ENCODE assay signal across 1 cellular context in the genomic region with DNA sequence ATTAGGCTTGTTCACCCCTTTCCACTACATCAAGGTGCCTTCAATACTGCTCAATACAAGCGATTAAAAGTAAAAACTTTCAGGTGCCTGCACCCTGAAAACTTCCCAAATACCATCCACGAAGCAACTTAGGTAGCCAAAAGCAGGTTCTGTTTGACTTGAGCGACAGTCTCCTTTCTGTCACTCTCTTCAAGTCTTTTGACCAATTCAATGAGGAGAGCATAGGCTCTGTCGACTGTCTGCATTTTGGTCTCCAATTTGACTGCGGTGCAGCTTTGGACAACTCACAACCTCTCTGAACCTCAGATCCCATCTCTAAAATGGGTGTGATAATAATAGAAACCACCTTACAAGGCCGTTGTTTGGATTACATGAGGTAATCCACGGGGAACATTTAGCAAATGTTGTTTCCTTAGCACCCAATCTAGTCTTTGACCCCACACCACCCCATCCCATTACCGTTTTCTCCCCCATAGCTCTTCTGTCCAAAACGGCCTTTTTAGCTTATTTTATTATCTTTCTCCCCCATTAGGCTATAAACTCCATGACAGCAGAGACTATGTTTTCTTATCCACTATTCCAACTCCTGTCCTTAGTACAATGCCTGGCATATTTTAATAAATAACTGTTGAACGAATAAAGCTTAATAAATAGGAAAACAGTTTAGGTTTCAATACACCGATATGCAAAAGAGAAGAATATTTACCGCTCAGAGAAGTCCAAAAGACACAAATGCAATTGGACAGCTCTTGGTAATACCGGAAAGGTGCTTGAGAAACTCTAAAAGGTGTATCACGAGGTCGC.
TF ChIP-seq lines count a peak whose summit lies in the region.

No MANE protein-coding gene starts in this region.

TF ChIP-seq in K562, 482 proteins besides CTCF, POLR2A, EP300 and RAD21 (continues in another document):
- TF ChIP-seq ZNF124 (CRISPR knock-in tag; IDR thresholded peaks at IDR 0.05) = no peak
- TF ChIP-seq CTBP1 (IDR thresholded peaks at IDR 0.05; ENCODE audit: borderline replicate concordance) = no peak
- TF ChIP-seq, protein P1, sequence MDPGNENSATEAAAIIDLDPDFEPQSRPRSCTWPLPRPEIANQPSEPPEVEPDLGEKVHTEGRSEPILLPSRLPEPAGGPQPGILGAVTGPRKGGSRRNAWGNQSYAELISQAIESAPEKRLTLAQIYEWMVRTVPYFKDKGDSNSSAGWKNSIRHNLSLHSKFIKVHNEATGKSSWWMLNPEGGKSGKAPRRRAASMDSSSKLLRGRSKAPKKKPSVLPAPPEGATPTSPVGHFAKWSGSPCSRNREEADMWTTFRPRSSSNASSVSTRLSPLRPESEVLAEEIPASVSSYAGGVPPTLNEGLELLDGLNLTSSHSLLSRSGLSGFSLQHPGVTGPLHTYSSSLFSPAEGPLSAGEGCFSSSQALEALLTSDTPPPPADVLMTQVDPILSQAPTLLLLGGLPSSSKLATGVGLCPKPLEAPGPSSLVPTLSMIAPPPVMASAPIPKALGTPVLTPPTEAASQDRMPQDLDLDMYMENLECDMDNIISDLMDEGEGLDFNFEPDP (CRISPR knock-in tag; IDR thresholded peaks at IDR 0.05) = no peak
- no peak for TF ChIP-seq NR2F6 (CRISPR knock-in tag; IDR thresholded peaks at IDR 0.05)
- TF ChIP-seq, protein P2, sequence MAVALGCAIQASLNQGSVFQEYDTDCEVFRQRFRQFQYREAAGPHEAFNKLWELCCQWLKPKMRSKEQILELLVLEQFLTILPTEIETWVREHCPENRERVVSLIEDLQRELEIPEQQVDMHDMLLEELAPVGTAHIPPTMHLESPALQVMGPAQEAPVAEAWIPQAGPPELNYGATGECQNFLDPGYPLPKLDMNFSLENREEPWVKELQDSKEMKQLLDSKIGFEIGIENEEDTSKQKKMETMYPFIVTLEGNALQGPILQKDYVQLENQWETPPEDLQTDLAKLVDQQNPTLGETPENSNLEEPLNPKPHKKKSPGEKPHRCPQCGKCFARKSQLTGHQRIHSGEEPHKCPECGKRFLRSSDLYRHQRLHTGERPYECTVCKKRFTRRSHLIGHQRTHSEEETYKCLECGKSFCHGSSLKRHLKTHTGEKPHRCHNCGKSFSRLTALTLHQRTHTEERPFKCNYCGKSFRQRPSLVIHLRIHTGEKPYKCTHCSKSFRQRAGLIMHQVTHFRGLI (CRISPR knock-in tag; IDR thresholded peaks at IDR 0.05) = no peak
- peak; percentile 96; the same call in 1 of the 2 replicates for TF ChIP-seq HDGF (IDR thresholded peaks at IDR 0.05)
- TF ChIP-seq SOX6 (IDR thresholded peaks at IDR 0.05) = no peak
- peak; percentile 95 for TF ChIP-seq SMARCA5 (IDR thresholded peaks at IDR 0.05)
- 0 out of 2 replicates have a peak, but pooled peaks have one; percentile 30 for TF ChIP-seq FOXP1 (CRISPR knock-in tag; IDR thresholded peaks at IDR 0.05)
- peak; percentile 99 for TF ChIP-seq BCOR (IDR thresholded peaks at IDR 0.05)
- peak; percentile 90 for TF ChIP-seq RBM25 (IDR thresholded peaks at IDR 0.05; ENCODE audit: low read depth, low read length, severe bottlenecking)
- TF ChIP-seq, protein P3, sequence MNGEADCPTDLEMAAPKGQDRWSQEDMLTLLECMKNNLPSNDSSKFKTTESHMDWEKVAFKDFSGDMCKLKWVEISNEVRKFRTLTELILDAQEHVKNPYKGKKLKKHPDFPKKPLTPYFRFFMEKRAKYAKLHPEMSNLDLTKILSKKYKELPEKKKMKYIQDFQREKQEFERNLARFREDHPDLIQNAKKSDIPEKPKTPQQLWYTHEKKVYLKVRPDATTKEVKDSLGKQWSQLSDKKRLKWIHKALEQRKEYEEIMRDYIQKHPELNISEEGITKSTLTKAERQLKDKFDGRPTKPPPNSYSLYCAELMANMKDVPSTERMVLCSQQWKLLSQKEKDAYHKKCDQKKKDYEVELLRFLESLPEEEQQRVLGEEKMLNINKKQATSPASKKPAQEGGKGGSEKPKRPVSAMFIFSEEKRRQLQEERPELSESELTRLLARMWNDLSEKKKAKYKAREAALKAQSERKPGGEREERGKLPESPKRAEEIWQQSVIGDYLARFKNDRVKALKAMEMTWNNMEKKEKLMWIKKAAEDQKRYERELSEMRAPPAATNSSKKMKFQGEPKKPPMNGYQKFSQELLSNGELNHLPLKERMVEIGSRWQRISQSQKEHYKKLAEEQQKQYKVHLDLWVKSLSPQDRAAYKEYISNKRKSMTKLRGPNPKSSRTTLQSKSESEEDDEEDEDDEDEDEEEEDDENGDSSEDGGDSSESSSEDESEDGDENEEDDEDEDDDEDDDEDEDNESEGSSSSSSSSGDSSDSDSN (IDR thresholded peaks at IDR 0.05; ENCODE audit: borderline replicate concordance in 1 of 2, low read depth in 2 of 2, low read length in 2 of 2) = 0 out of 4 replicates have a peak, but pooled peaks of 1 of the 2 experiments have one; percentile 2
- no peak for TF ChIP-seq NFYB (IDR thresholded peaks at IDR 0.05; ENCODE audit: extremely low read depth, insufficient read length)
- TF ChIP-seq, protein P4, sequence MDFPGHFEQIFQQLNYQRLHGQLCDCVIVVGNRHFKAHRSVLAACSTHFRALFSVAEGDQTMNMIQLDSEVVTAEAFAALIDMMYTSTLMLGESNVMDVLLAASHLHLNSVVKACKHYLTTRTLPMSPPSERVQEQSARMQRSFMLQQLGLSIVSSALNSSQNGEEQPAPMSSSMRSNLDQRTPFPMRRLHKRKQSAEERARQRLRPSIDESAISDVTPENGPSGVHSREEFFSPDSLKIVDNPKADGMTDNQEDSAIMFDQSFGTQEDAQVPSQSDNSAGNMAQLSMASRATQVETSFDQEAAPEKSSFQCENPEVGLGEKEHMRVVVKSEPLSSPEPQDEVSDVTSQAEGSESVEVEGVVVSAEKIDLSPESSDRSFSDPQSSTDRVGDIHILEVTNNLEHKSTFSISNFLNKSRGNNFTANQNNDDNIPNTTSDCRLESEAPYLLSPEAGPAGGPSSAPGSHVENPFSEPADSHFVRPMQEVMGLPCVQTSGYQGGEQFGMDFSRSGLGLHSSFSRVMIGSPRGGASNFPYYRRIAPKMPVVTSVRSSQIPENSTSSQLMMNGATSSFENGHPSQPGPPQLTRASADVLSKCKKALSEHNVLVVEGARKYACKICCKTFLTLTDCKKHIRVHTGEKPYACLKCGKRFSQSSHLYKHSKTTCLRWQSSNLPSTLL (IDR thresholded peaks at IDR 0.05) = no peak
- no peak for TF ChIP-seq WHSC1 (IDR thresholded peaks at IDR 0.05; ENCODE audit: low read length)
- TF ChIP-seq, protein P5, sequence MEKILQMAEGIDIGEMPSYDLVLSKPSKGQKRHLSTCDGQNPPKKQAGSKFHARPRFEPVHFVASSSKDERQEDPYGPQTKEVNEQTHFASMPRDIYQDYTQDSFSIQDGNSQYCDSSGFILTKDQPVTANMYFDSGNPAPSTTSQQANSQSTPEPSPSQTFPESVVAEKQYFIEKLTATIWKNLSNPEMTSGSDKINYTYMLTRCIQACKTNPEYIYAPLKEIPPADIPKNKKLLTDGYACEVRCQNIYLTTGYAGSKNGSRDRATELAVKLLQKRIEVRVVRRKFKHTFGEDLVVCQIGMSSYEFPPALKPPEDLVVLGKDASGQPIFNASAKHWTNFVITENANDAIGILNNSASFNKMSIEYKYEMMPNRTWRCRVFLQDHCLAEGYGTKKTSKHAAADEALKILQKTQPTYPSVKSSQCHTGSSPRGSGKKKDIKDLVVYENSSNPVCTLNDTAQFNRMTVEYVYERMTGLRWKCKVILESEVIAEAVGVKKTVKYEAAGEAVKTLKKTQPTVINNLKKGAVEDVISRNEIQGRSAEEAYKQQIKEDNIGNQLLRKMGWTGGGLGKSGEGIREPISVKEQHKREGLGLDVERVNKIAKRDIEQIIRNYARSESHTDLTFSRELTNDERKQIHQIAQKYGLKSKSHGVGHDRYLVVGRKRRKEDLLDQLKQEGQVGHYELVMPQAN (IDR thresholded peaks at IDR 0.05; ENCODE audit: borderline replicate concordance) = peak; percentile 18; the same call in 1 of the 2 replicates
- TF ChIP-seq SUPT5H (IDR thresholded peaks at IDR 0.05) = 0 out of 2 replicates have a peak, but pooled peaks have one; percentile 57
- TF ChIP-seq, protein P6, sequence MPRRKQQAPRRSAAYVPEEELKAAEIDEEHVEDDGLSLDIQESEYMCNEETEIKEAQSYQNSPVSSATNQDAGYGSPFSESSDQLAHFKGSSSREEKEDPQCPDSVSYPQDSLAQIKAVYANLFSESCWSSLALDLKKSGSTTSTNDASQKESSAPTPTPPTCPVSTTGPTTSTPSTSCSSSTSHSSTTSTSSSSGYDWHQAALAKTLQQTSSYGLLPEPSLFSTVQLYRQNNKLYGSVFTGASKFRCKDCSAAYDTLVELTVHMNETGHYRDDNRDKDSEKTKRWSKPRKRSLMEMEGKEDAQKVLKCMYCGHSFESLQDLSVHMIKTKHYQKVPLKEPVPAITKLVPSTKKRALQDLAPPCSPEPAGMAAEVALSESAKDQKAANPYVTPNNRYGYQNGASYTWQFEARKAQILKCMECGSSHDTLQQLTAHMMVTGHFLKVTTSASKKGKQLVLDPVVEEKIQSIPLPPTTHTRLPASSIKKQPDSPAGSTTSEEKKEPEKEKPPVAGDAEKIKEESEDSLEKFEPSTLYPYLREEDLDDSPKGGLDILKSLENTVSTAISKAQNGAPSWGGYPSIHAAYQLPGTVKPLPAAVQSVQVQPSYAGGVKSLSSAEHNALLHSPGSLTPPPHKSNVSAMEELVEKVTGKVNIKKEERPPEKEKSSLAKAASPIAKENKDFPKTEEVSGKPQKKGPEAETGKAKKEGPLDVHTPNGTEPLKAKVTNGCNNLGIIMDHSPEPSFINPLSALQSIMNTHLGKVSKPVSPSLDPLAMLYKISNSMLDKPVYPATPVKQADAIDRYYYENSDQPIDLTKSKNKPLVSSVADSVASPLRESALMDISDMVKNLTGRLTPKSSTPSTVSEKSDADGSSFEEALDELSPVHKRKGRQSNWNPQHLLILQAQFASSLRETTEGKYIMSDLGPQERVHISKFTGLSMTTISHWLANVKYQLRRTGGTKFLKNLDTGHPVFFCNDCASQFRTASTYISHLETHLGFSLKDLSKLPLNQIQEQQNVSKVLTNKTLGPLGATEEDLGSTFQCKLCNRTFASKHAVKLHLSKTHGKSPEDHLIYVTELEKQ (CRISPR knock-in tag; IDR thresholded peaks at IDR 0.05) = no peak
- peak; percentile 42; the same call in 1 of the 2 replicates for TF ChIP-seq DPF2 (IDR thresholded peaks at IDR 0.05)
- TF ChIP-seq HDAC1 (IDR thresholded peaks at IDR 0.05) = peak in 1 of 2 experiments; percentile 39; a peak in 1 of 4 replicates
- peak; percentile 97 for TF ChIP-seq ADNP (tag; IDR thresholded peaks at IDR 0.05)
- TF ChIP-seq, protein P7, sequence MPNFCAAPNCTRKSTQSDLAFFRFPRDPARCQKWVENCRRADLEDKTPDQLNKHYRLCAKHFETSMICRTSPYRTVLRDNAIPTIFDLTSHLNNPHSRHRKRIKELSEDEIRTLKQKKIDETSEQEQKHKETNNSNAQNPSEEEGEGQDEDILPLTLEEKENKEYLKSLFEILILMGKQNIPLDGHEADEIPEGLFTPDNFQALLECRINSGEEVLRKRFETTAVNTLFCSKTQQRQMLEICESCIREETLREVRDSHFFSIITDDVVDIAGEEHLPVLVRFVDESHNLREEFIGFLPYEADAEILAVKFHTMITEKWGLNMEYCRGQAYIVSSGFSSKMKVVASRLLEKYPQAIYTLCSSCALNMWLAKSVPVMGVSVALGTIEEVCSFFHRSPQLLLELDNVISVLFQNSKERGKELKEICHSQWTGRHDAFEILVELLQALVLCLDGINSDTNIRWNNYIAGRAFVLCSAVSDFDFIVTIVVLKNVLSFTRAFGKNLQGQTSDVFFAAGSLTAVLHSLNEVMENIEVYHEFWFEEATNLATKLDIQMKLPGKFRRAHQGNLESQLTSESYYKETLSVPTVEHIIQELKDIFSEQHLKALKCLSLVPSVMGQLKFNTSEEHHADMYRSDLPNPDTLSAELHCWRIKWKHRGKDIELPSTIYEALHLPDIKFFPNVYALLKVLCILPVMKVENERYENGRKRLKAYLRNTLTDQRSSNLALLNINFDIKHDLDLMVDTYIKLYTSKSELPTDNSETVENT (CRISPR knock-in tag; IDR thresholded peaks at IDR 0.05) = no peak
- TF ChIP-seq ATF1 (CRISPR knock-in tag; IDR thresholded peaks at IDR 0.05) = no peak
- no peak for TF ChIP-seq ATF1 (tag; IDR thresholded peaks at IDR 0.05)
- peak; percentile 24; the same call in 1 of the 2 replicates for TF ChIP-seq NBN (IDR thresholded peaks at IDR 0.05; ENCODE audit: low read depth)
- TF ChIP-seq ETV5 (CRISPR knock-in tag; IDR thresholded peaks at IDR 0.05; ENCODE audit: low read depth) = no peak
- TF ChIP-seq, protein P8, sequence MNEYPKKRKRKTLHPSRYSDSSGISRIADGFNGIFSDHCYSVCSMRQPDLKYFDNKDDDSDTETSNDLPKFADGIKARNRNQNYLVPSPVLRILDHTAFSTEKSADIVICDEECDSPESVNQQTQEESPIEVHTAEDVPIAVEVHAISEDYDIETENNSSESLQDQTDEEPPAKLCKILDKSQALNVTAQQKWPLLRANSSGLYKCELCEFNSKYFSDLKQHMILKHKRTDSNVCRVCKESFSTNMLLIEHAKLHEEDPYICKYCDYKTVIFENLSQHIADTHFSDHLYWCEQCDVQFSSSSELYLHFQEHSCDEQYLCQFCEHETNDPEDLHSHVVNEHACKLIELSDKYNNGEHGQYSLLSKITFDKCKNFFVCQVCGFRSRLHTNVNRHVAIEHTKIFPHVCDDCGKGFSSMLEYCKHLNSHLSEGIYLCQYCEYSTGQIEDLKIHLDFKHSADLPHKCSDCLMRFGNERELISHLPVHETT (CRISPR knock-in tag; conservative IDR thresholded peaks at IDR 0.05 in 1 of 2, IDR thresholded peaks at IDR 0.05 in 1 of 2) = no peak
- 0 out of 2 replicates have a peak, but pooled peaks have one; percentile 2 for TF ChIP-seq GTF2E2 (tag; IDR thresholded peaks at IDR 0.05)
- no peak for TF ChIP-seq FOS (IDR thresholded peaks at IDR 0.05; ENCODE audit: extremely low read depth, insufficient read length)
- no peak for TF ChIP-seq ZNF696 (CRISPR knock-in tag; conservative IDR thresholded peaks at IDR 0.05)
- TF ChIP-seq ZBTB17 (CRISPR knock-in tag; IDR thresholded peaks at IDR 0.05) = no peak
- TF ChIP-seq, protein P9, sequence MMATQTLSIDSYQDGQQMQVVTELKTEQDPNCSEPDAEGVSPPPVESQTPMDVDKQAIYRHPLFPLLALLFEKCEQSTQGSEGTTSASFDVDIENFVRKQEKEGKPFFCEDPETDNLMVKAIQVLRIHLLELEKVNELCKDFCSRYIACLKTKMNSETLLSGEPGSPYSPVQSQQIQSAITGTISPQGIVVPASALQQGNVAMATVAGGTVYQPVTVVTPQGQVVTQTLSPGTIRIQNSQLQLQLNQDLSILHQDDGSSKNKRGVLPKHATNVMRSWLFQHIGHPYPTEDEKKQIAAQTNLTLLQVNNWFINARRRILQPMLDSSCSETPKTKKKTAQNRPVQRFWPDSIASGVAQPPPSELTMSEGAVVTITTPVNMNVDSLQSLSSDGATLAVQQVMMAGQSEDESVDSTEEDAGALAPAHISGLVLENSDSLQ (IDR thresholded peaks at IDR 0.05) = no peak
- TF ChIP-seq, protein P10, sequence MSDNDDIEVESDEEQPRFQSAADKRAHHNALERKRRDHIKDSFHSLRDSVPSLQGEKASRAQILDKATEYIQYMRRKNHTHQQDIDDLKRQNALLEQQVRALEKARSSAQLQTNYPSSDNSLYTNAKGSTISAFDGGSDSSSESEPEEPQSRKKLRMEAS (CRISPR knock-in tag; IDR thresholded peaks at IDR 0.05) = 0 out of 2 replicates have a peak, but pooled peaks have one; percentile 6
- peak; percentile 88 to 95 for TF ChIP-seq KDM1A (IDR thresholded peaks at IDR 0.05)
- TF ChIP-seq, protein P11, sequence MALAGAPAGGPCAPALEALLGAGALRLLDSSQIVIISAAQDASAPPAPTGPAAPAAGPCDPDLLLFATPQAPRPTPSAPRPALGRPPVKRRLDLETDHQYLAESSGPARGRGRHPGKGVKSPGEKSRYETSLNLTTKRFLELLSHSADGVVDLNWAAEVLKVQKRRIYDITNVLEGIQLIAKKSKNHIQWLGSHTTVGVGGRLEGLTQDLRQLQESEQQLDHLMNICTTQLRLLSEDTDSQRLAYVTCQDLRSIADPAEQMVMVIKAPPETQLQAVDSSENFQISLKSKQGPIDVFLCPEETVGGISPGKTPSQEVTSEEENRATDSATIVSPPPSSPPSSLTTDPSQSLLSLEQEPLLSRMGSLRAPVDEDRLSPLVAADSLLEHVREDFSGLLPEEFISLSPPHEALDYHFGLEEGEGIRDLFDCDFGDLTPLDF (CRISPR knock-in tag; IDR thresholded peaks at IDR 0.05) = no peak
- peak in 1 of 2 experiments; percentile 65; a peak in 1 of 3 replicates for TF ChIP-seq CBX3 (IDR thresholded peaks at IDR 0.05; ENCODE audit: borderline replicate concordance in 1 of 2, low read length in 2 of 2)
